13 cellular contexts compared by ENCODE assay signal in genomic region chr9:120791161-120791560, GRCh38.
DNase-seq lines count a peak whose midpoint lies in the region; TF ChIP-seq lines count a peak whose summit lies in the region.
"Had no signal": no experiment of that assay in that cellular context is flagged by ENCODE, and none has a peak within 500 bp of the region (broad histone marks: within the 10 kb centered on the region; RNA-seq: fewer than 3 reads in every experiment).

No MANE protein-coding gene starts in this region.

- H3K4me3 ChIP-seq in MM.1S (ENCODE audit: low read length) (no peak overlapping the region), cardiac fibroblast (replicated peaks in 1 of 2; ENCODE audit: low read depth in 2 of 2, low read length in 2 of 2) (no peak overlapping the region)
- H3K4me3 ChIP-seq: mucosa of descending colon had no signal

- H3K27me3 ChIP-seq in MM.1S (replicated peaks; ENCODE audit: insufficient read depth, low read length): no peaks in the 10 kb centered on the region

- H3K79me2 ChIP-seq in MM.1S (ENCODE audit: low read length): peaks cover 75% of the 10 kb centered on the region

- peaks cover 18% of the 10 kb centered on the region for H3K4me1 ChIP-seq in MM.1S (ENCODE audit: low read length)

- TF ChIP-seq CTCF in MM.1S (IDR thresholded peaks at IDR 0.05; ENCODE audit: low read length): no peak
- no peak for TF ChIP-seq CTCF in cardiac fibroblast (IDR thresholded peaks at IDR 0.05; ENCODE audit: low read depth, low read length)
- no peak for TF ChIP-seq CTCF in nephron progenitor cell (IDR thresholded peaks at IDR 0.05)

- no peak overlapping the region for H3K9ac ChIP-seq in MM.1S (ENCODE audit: low read length)

- no peak overlapping the region for H2AFZ ChIP-seq in MM.1S (ENCODE audit: low read length)

- H3K27ac Mint-ChIP-seq in T-helper 1 cell treated with Interleukin-12 subunit alpha and Interleukin-12 subunit beta and Interleukin-4 antibody, amounts not matched to agents 30 μg/mL and 1 μg/mL, for 36 hours: peak overlapping the region; percentile 39
- H3K27ac Mint-ChIP-seq in nephron progenitor cell: no peak overlapping the region

- no peaks in the 10 kb centered on the region for H3K27me3 Mint-ChIP-seq in T-helper 1 cell treated with Interleukin-12 subunit alpha and Interleukin-12 subunit beta and Interleukin-4 antibody, amounts not matched to agents 30 μg/mL and 1 μg/mL, for 36 hours (ENCODE audit: low read depth)
- H3K27me3 Mint-ChIP-seq in nephron progenitor cell (ENCODE audit: low read depth, poor library complexity): peaks cover 2% of the 10 kb centered on the region

- H3K4me3 Mint-ChIP-seq in T-helper 1 cell treated with Interleukin-12 subunit alpha and Interleukin-12 subunit beta and Interleukin-4 antibody, amounts not matched to agents 30 μg/mL and 1 μg/mL, for 36 hours: peak overlapping the region; percentile 65
- H3K4me3 Mint-ChIP-seq in nephron progenitor cell: peak overlapping the region; percentile 98

- no peak overlapping the region for H3K27ac ChIP-seq in MM.1S (ENCODE audit: low read length)

- H3K4me1 Mint-ChIP-seq in T-helper 1 cell treated with Interleukin-12 subunit alpha and Interleukin-12 subunit beta and Interleukin-4 antibody, amounts not matched to agents 30 μg/mL and 1 μg/mL, for 36 hours (ENCODE audit: low read depth): peaks cover 52% of the 10 kb centered on the region
- peaks cover 42% of the 10 kb centered on the region for H3K4me1 Mint-ChIP-seq in nephron progenitor cell

- H4K20me1 ChIP-seq in MM.1S (ENCODE audit: insufficient read depth, low read length): peaks cover 4% of the 10 kb centered on the region; the same call in 1 of the 2 replicates

- no peaks in the 10 kb centered on the region for H3K9me2 ChIP-seq in MM.1S (replicated peaks; ENCODE audit: insufficient read depth, low read length)

- H3K9me3 Mint-ChIP-seq in T-helper 1 cell treated with Interleukin-12 subunit alpha and Interleukin-12 subunit beta and Interleukin-4 antibody, amounts not matched to agents 30 μg/mL and 1 μg/mL, for 36 hours: no peaks in the 10 kb centered on the region
- H3K9me3 Mint-ChIP-seq in nephron progenitor cell: no peaks in the 10 kb centered on the region

- no peaks in the 10 kb centered on the region for H3K9me3 ChIP-seq in MM.1S (replicated peaks; ENCODE audit: insufficient read depth, low read length)
- H3K9me3 ChIP-seq: mucosa of descending colon had no signal

- H3K4me2 ChIP-seq in MM.1S (ENCODE audit: low read depth, low read length): peak overlapping the region; percentile 71; the same call in 1 of the 2 replicates

- DNase-seq in T-helper 1 cell: no peak
- DNase-seq in MM.1S: no peak
- peak; percentile 14 to 19 for DNase-seq in cardiac fibroblast (ENCODE audit: low read depth in 2 of 2)
- no peak for DNase-seq in nephron progenitor cell
- no peak for DNase-seq in SKM-1 (lab: John Stamatoyannopoulos, UW; ENCODE audit: unreplicated experiment)
- DNase-seq in SHP77 treated with DMSO at 0.1 percent for 48 hours (lab: John Stamatoyannopoulos, UW): no peak
- DNase-seq in NCI-H1694 treated with DMSO at 0.1 percent for 48 hours (lab: John Stamatoyannopoulos, UW): no peak
- DNase-seq: 8988T; activated naive CD4-positive, alpha-beta T cell treated with anti-CD3 and anti-CD28 coated beads, Interleukin-2, amount 50 U/mL, for 16 hours; DMS53; mucosa of descending colon; NCI-H1436 had no signal

- peaks cover 14% of the 10 kb centered on the region for H3F3A ChIP-seq in MM.1S (ENCODE audit: insufficient read depth, low read length)

- no peaks in the 10 kb centered on the region for H3K36me3 ChIP-seq in MM.1S (replicated peaks; ENCODE audit: insufficient read depth, low read length)

- H3K36me3 Mint-ChIP-seq in T-helper 1 cell treated with Interleukin-12 subunit alpha and Interleukin-12 subunit beta and Interleukin-4 antibody, amounts not matched to agents 30 μg/mL and 1 μg/mL, for 36 hours (ENCODE audit: low read depth): peaks cover 29% of the 10 kb centered on the region
- H3K36me3 Mint-ChIP-seq in nephron progenitor cell (ENCODE audit: low read depth): peaks cover 35% of the 10 kb centered on the region

Comparison
In these comparisons a context has a peak if more than half of its experiments do, and no peak if none do; other contexts are left out.
1. DNase-seq: peak in cardiac fibroblast (2 of 2); none in T-helper 1 cell (0 of 5), MM.1S (single experiment), nephron progenitor cell (single experiment), SKM-1 (single experiment), SHP77 treated with DMSO at 0.1 percent for 48 hours (single experiment) and NCI-H1694 treated with DMSO at 0.1 percent for 48 hours (single experiment).